ENCODE assay signal across 1 cellular context in genomic region chr7:140810830-140811556, GRCh38.
A peak's percentile ranks its signal among the peaks of the same experiment; 100 is the strongest.
TF ChIP-seq lines count a peak whose summit lies in the region.

No MANE protein-coding gene starts in this region.

TF ChIP-seq in HepG2, 621 proteins besides CTCF, POLR2A, EP300 and RAD21 (continued from another document and continues in another):
- TF ChIP-seq MTERF4 (CRISPR knock-in tag; IDR thresholded peaks at IDR 0.05) (no peak), BORCS8-MEF2B (CRISPR knock-in tag; IDR thresholded peaks at IDR 0.05) (no peak), ATF6 (CRISPR knock-in tag; conservative IDR thresholded peaks at IDR 0.05) (no peak), PHF21A (CRISPR knock-in tag; IDR thresholded peaks at IDR 0.05) (no peak), PBX3 (CRISPR knock-in tag; IDR thresholded peaks at IDR 0.05; ENCODE audit: borderline replicate concordance) (no peak), HNF1A (IDR thresholded peaks at IDR 0.05; ENCODE audit: low read depth) (no peak), HNF1A (CRISPR knock-in tag; IDR thresholded peaks at IDR 0.05; ENCODE audit: borderline replicate concordance) (no peak), ZHX2 (IDR thresholded peaks at IDR 0.05; ENCODE audit: low read depth) (no peak), ZHX2 (CRISPR knock-in tag; IDR thresholded peaks at IDR 0.05; ENCODE audit: borderline replicate concordance) (no peak), SNAPC5 (CRISPR knock-in tag; IDR thresholded peaks at IDR 0.05; ENCODE audit: borderline replicate concordance) (no peak), SKIL (CRISPR knock-in tag; IDR thresholded peaks at IDR 0.05; ENCODE audit: borderline replicate concordance) (0 out of 2 replicates have a peak, but pooled peaks have one; percentile 15), ZNF761 (CRISPR knock-in tag; conservative IDR thresholded peaks at IDR 0.05) (no peak), ZNF589 (CRISPR knock-in tag; conservative IDR thresholded peaks at IDR 0.05) (no peak), STAG1 (CRISPR knock-in tag; IDR thresholded peaks at IDR 0.05) (peak; percentile 92), GMEB1 (CRISPR knock-in tag; IDR thresholded peaks at IDR 0.05; ENCODE audit: borderline replicate concordance) (no peak), NFATC3 (CRISPR knock-in tag; IDR thresholded peaks at IDR 0.05) (no peak), HES4 (CRISPR knock-in tag; IDR thresholded peaks at IDR 0.05; ENCODE audit: borderline replicate concordance) (no peak), RFX5 (IDR thresholded peaks at IDR 0.05; ENCODE audit: low read depth, low read length) (no peak), ZMAT5 (CRISPR knock-in tag; IDR thresholded peaks at IDR 0.05; ENCODE audit: borderline replicate concordance, low read depth) (no peak), ZNF280D (CRISPR knock-in tag; IDR thresholded peaks at IDR 0.05) (no peak), PCBP1 (IDR thresholded peaks at IDR 0.05; ENCODE audit: borderline replicate concordance, low read depth, low read length) (no peak), ZNF317 (CRISPR knock-in tag; IDR thresholded peaks at IDR 0.05) (0 out of 2 replicates have a peak, but pooled peaks have one; percentile 12), ZNF24 (IDR thresholded peaks at IDR 0.05) (no peak), ZNF513 (CRISPR knock-in tag; conservative IDR thresholded peaks at IDR 0.05) (no peak), PRPF4 (IDR thresholded peaks at IDR 0.05; ENCODE audit: low read depth, low read length, poor library complexity, severe bottlenecking) (no peak), SMYD3 (CRISPR knock-in tag; IDR thresholded peaks at IDR 0.05) (no peak), ATF4 (CRISPR knock-in tag; IDR thresholded peaks at IDR 0.05) (no peak)
